Comparison of ENCODE assay signal across 1 cellular context in the genomic region with DNA sequence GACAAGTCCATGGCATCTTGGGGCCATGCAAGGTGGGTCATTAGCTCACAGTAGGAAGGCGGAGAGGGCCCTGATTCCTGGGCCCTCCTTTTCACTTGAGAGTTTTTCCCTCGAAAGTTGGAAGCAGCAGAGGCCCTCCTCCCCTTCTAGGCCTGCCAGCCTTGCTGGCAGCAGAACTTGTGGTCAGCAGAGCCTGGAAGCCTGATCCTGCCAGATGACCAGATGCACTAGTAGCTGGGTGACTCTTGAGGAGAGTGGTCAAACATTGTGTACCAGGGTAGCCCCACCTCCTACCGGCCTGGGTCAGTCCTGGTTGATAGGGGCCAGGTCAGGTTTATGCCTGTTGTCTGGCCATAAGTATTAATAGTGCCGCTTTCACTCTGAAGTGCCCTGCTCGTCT.
TF ChIP-seq lines count a peak whose summit lies in the region.

No MANE protein-coding gene starts in this region.

TF ChIP-seq in HCT116, 20 proteins besides CTCF, POLR2A, EP300 and RAD21:
- TF ChIP-seq SP1 (IDR thresholded peaks at IDR 0.05; ENCODE audit: low read depth) (no peak), CEBPB (IDR thresholded peaks at IDR 0.05; ENCODE audit: low read depth) (no peak), ELF1 (IDR thresholded peaks at IDR 0.05; ENCODE audit: borderline replicate concordance, low read depth) (no peak)
- TF ChIP-seq, protein P1, sequence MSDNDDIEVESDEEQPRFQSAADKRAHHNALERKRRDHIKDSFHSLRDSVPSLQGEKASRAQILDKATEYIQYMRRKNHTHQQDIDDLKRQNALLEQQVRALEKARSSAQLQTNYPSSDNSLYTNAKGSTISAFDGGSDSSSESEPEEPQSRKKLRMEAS (IDR thresholded peaks at IDR 0.05) = no peak
